Comparison of ENCODE assay signal across 9 cellular contexts in genomic region chr9:1939926-1940368, GRCh38.
DNase-seq lines count a peak whose midpoint lies in the region; ATAC-seq and TF ChIP-seq lines count a peak whose summit lies in the region.
"Had no signal": no experiment of that assay in that cellular context is flagged by ENCODE, and none has a peak within 500 bp of the region (broad histone marks: within the 10 kb centered on the region; RNA-seq: fewer than 3 reads in every experiment).

No MANE protein-coding gene starts in this region.

- H3K36me3 Mint-ChIP-seq in brain: no peaks in the 10 kb centered on the region

- H3F3A ChIP-seq in PC-3 (ENCODE audit: low read length, unreplicated experiment): no peaks in the 10 kb centered on the region

- peaks cover 9% of the 10 kb centered on the region for H3K4me1 Mint-ChIP-seq in brain

- no peak overlapping the region for H3K4me2 ChIP-seq in PC-3 (ENCODE audit: low read length)

- peak; percentile 70 for TF ChIP-seq CTCF in PC-3 (conservative IDR thresholded peaks at IDR 0.05; ENCODE audit: low read depth, low read length)
- TF ChIP-seq CTCF in brain (conservative IDR thresholded peaks at IDR 0.05): peak; percentile 48 to 72

- peak; percentile 63 for DNase-seq in NCI-H1436 (lab: John Stamatoyannopoulos, UW)
- DNase-seq in NCI-H1436 treated with DMSO at 0.1 percent for 48 hours (lab: John Stamatoyannopoulos, UW): no peak
- DNase-seq in PC-3: peak; percentile 32
- DNase-seq in myocyte (ENCODE audit: low read depth): peak; percentile 34
- no peak for DNase-seq in EL

- no peaks in the 10 kb centered on the region for H4K20me1 ChIP-seq in PC-3 (ENCODE audit: low read length)
- H4K20me1 ChIP-seq: BLaER1 treated with 17β-estradiol and CSF1 and Interleukin-3, amounts not matched to agents 10 nM and 100 nM had no signal

- H3K9me2 ChIP-seq in PC-3 (replicated peaks; ENCODE audit: low read length): no peaks in the 10 kb centered on the region

- peak overlapping the region in 2 of 5 experiments; percentile 39 to 86 for H3K27ac Mint-ChIP-seq in brain

- H3K36me3 ChIP-seq in PC-3 (ENCODE audit: low read depth, low read length): no peaks in the 10 kb centered on the region
- H3K36me3 ChIP-seq: BLaER1 treated with 17β-estradiol and CSF1 and Interleukin-3, amounts not matched to agents 10 nM and 100 nM had no signal

- no peaks in the 10 kb centered on the region for H3K27me3 Mint-ChIP-seq in brain

- H3K27me3 ChIP-seq in PC-3 (ENCODE audit: low read length): no peaks in the 10 kb centered on the region
- H3K27me3 ChIP-seq: BLaER1 treated with 17β-estradiol and CSF1 and Interleukin-3, amounts not matched to agents 10 nM and 100 nM had no signal

- H3K4me3 Mint-ChIP-seq in brain: no peak overlapping the region

- no peak overlapping the region for H2AFZ ChIP-seq in PC-3 (ENCODE audit: low read length)

- no peaks in the 10 kb centered on the region for H3K79me2 ChIP-seq in PC-3 (ENCODE audit: low read length)

- H3K27ac ChIP-seq in PC-3 (ENCODE audit: low read length): no peak overlapping the region
- H3K27ac ChIP-seq: BLaER1 treated with 17β-estradiol and CSF1 and Interleukin-3, amounts not matched to agents 10 nM and 100 nM had no signal

- H3K9me3 Mint-ChIP-seq in brain: peaks cover 0 to 5% (median 4%) of the 10 kb centered on the region in 5 experiments

- intact Hi-C loops in PC-3 (cut with micrococcal nuclease): no loop called here

- no peak overlapping the region for H3K4me3 ChIP-seq in PC-3 (ENCODE audit: low read length)
- H3K4me3 ChIP-seq: BLaER1 treated with 17β-estradiol and CSF1 and Interleukin-3, amounts not matched to agents 10 nM and 100 nM had no signal

- POLR2A ChIA-PET in PC-3 (lab: Charles Lee; ENCODE audit: unreplicated experiment): no interaction called here

- H3K9me3 ChIP-seq in PC-3 (ENCODE audit: low read length): no peaks in the 10 kb centered on the region

- CTCF ChIA-PET in PC-3 (lab: Charles Lee): no interaction called here

- peak; percentile 74 for ATAC-seq in GM21515 (IDR thresholded peaks at IDR 0.05; ENCODE audit: unreplicated experiment)
- peak; percentile 54 for ATAC-seq in HG03565 (IDR thresholded peaks at IDR 0.05; ENCODE audit: unreplicated experiment)
- ATAC-seq in PC-3: no peak

- no TSS peak for BruUV-seq in PC-3 (replicated peaks; lab: Mats Ljungman, UMichigan)

- H3K4me1 ChIP-seq in PC-3 (ENCODE audit: insufficient read depth, low read length): no peaks in the 10 kb centered on the region

- no peak overlapping the region for H3K9ac ChIP-seq in PC-3 (ENCODE audit: low read length)
- H3K9ac ChIP-seq: BLaER1 treated with 17β-estradiol and CSF1 and Interleukin-3, amounts not matched to agents 10 nM and 100 nM had no signal

Comparison
In these comparisons a context has a peak if more than half of its experiments do, and no peak if none do; other contexts are left out.
1. DNase-seq: peak in NCI-H1436 (single experiment), PC-3 (single experiment) and myocyte (single experiment); none in NCI-H1436 treated with DMSO at 0.1 percent for 48 hours (single experiment) and EL (single experiment).